Comparison of ENCODE assay signal across 1 cellular context in genomic region chr2:200610217-200610616, GRCh38. TPM values are rescaled to one million over a fixed set of nuclear protein-coding genes. Genes with fewer than 3 reads are reported as not detected.
"Had no signal": no experiment of that assay in that cellular context is flagged by ENCODE, and none has a peak within 500 bp of the region (broad histone marks: within the 10 kb centered on the region; RNA-seq: fewer than 3 reads in every experiment).

No MANE protein-coding gene starts in this region.

RNA-seq across cellular contexts. Expression of gene AOX1, which starts 24.4 kb away (rescaled TPM):
- total RNA-seq: naive thymus-derived CD8-positive, alpha-beta T cell had no signal
- polyA plus RNA-seq: naive thymus-derived CD8-positive, alpha-beta T cell had no signal
